8 cellular contexts compared by ENCODE assay signal in the genomic region with DNA sequence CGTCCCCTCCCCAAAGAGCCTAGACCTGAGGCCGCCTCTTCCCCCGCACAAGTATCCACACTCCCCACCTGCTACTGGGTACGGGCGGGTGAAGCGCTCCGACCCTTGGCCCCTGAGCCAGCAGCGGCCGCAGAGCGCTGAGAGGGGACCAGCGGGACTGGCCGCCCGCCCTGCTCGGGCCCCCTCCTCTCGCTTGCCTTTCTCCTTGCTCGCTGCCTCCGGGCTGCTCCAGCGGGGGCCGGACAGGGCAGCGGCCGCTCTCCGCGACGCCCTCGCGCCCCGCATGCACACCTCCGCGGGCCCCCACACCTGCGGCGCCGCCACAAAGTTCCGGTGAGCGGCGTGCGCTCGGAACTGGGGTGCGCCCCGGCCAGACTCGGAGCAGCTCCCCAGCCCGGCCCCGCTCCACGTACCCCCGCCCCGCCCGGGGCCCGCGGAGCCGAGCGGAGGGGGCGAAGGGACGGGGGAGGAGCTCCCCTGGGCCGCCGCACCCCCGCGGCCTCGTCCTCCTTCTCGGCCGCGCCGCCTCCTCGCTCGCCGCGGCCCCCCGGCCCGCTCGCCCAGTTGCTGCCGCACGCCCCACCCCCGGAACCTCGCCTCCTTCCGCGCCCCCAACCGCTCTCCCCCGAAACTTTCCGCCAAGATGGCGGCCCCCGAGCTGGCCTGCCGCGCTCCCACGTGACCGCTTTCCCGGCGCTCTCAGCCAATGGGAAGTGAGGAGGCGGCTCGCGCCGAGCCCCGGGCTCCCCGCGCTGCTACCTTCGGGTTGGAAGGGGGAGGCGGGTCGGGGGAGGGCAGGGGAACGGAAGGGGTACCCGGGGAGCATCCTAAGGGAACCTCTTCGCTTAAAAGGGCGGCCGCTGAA. TPM values are rescaled to one million over a fixed set of nuclear protein-coding genes. Genes with fewer than 3 reads are reported as not detected.
DNase-seq lines count a peak whose midpoint lies in the region; ATAC-seq and TF ChIP-seq lines count a peak whose summit lies in the region.

No MANE protein-coding gene starts in this region.

- H3K4me3 ChIP-seq in HUES48 (ENCODE audit: low read depth, low read length) (peak overlapping the region; percentile 98), epithelial cell of esophagus (ENCODE audit: low read length) (peak overlapping the region; percentile 94), mucosa of descending colon (peak overlapping the region; percentile 87)

- DNase-seq in Caki2 (ENCODE audit: low read depth) = peak; percentile 81
- DNase-seq in NOMO-1 treated with DMSO at 0.1 percent for 48 hours (lab: John Stamatoyannopoulos, UW; ENCODE audit: unreplicated experiment) = peak; percentile 93
- DNase-seq in activated T-cell treated with anti-CD3 and anti-CD28 coated beads for 24 hours (ENCODE audit: low read depth) = peak; percentile 90
- DNase-seq in epithelial cell of esophagus (ENCODE audit: low read depth) = peak; percentile 91
- DNase-seq in mucosa of descending colon = peak; percentile 90 to 94 (median 94)
- DNase-seq in stimulated activated CD8-positive, alpha-beta memory T cell treated with anti-CD3 and anti-CD28 coated beads, Interleukin-4, amount 100 ng/mL, for 1 hour (ENCODE audit: low read depth in 2 of 2, low spot score in 1 of 2) = peak; percentile 67 to 79

- TF ChIP-seq CTCF in epithelial cell of esophagus (IDR thresholded peaks at IDR 0.05; ENCODE audit: insufficient read depth, low read depth, low read length, missing control alignments) (no peak), mucosa of descending colon (IDR thresholded peaks at IDR 0.05) (no peak)

- H3K9me3 ChIP-seq in HUES48 (ENCODE audit: control insufficient read depth, insufficient read depth, low read length) = no peaks in the 10 kb centered on the region
- no peaks in the 10 kb centered on the region for H3K9me3 ChIP-seq in mucosa of descending colon

- peak; percentile 68 for ATAC-seq in GM21447 (IDR thresholded peaks at IDR 0.05; ENCODE audit: unreplicated experiment)
- ATAC-seq in mucosa of descending colon = peak; percentile 86

- peak overlapping the region; percentile 88 for H3K9ac ChIP-seq in HUES48 (ENCODE audit: low read depth, low read length)

- intact Hi-C loops in mucosa of descending colon (cut with DNase I, micrococcal nuclease) = loop anchor here in 1 of 2 donors (5.0 kb wide), 2 partner anchors 75 to 205 kb away; no protein-coding TSS in a partner anchor

- in situ Hi-C loops in Caki2 (cut with HindIII; ENCODE audit: low pct_unique_long_range_greater_than_20kb, low sequenced_read_pairs) = no loop called here

- no peaks in the 10 kb centered on the region for H3K27me3 ChIP-seq in HUES48 (ENCODE audit: control insufficient read depth, insufficient read depth, low read length)

- H3K4me1 ChIP-seq in HUES48 (ENCODE audit: control insufficient read depth, insufficient read depth, low read length) = peaks cover 14% of the 10 kb centered on the region
- peaks cover 21% of the 10 kb centered on the region for H3K4me1 ChIP-seq in mucosa of descending colon (ENCODE audit: low read depth)

- H3K36me3 ChIP-seq in HUES48 (ENCODE audit: control insufficient read depth, insufficient read depth, low read length) (peaks cover 32% of the 10 kb centered on the region), mucosa of descending colon (ENCODE audit: low read depth) (no peaks in the 10 kb centered on the region)

- peak overlapping the region; percentile 97 for H3K27ac ChIP-seq in HUES48 (ENCODE audit: low read depth, low read length)

RNA-seq across cellular contexts. Expression of gene DLG1, which starts 0.7 kb away (rescaled TPM):
- total RNA-seq in Caki2 (2014; rRNA removed; shearing (Covaris generic); ENCODE audit: low replicate concordance) = 17.4 and 21.4 TPM in 2 replicates
- total RNA-seq in mucosa of descending colon = 100 to 1,000 TPM; 107 to 163 (median 134) TPM

Comparison
In these comparisons a context has a peak if more than half of its experiments do, and no peak if none do; other contexts are left out.
1. Peak in every context shown above with its lines: DNase-seq, ATAC-seq, H3K4me3 ChIP-seq and H3K27ac ChIP-seq.